8 cellular contexts compared by ENCODE assay signal in the genomic region with DNA sequence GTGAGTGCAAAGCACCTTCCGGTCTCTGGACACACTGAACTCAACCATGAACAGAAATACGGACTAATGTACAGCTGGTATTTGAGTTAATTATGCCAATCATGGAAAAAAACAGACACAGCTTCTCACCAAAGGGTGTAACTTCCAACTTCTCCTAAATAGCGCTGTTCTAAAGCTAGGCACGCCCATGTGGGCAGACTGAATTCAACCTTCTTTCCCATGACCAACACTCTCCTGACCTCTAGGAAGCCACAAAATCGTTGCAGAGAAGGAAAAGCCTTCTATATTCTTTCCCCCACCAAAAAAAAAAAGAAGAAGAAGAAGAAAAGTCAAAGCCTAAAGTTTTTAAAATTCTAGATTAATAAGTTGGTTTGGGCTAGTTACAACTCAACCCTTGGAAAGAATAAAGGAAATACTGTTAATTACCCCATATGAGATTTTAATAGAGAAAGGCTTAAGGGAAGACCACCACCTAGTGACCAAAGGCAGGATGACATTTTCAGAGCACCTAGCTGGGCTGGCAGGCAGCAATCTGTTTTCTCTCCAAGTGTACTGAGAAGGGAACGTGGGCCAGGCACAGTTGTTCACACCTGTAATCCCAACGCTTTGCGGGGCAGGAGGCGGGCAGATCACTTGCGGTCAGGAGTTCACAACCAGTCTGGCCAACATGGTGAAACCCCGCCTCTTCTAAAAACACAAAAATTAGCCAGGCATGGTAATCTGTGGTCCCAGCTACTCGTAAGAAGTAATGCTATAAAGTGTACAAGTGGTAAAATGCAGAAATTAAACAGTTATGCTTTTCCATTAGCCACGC. TPM values are rescaled to one million over a fixed set of nuclear protein-coding genes. Genes with fewer than 3 reads are reported as not detected.
DNase-seq lines count a peak whose midpoint lies in the region; ATAC-seq, FAIRE-seq and TF ChIP-seq lines count a peak whose summit lies in the region.
"Not testable (repeated sequence)": the region's sequence is repeated elsewhere in the genome, so short reads cannot be mapped to it uniquely, and the experiment has no call there.

No MANE protein-coding gene starts in this region.

- FAIRE-seq in small intestine (lab: Jason Lieb, UNC) = not testable (repeated sequence)

- ATAC-seq in GM21619 (IDR thresholded peaks at IDR 0.05; ENCODE audit: unreplicated experiment) = peak; percentile 54
- peak; percentile 59 for ATAC-seq in activated naive CD8-positive, alpha-beta T cell treated with anti-CD3 and anti-CD28 coated beads, Interleukin-2, amount 50 U/mL, for 24 hours
- peak; percentile 83 to 95 (median 90) for ATAC-seq in right lobe of liver

- intact Hi-C loops in right lobe of liver (cut with DNase I) = not testable (repeated sequence)

- TF ChIP-seq CTCF in right lobe of liver (IDR thresholded peaks at IDR 0.05) = peak; percentile 34 to 51 (median 38)

- peaks cover 11% of the 10 kb centered on the region for H3K36me3 Mint-ChIP-seq in activated naive CD8-positive, alpha-beta T cell treated with anti-CD3 and anti-CD28 coated beads, Interleukin-2, amount 50 U/mL, for 24 hours (ENCODE audit: low read depth)

- not testable (repeated sequence) for H3K4me3 ChIP-seq in right lobe of liver; small intestine (ENCODE audit: low read depth in 1 of 2, low read length in 2 of 2)

- 49% methylated on average over 7 of the region's 13 CpGs for WGBS in right lobe of liver (ENCODE audit: insufficient coverage, low coverage, low lambda C conversion rate, missing lambda C conversion rate)
- WGBS in small intestine, 3 donors = 62 to 86% (median 78%) methylated on average over 10 to 11 of the region's 13 CpGs

- H3K36me3 ChIP-seq in right lobe of liver; small intestine (ENCODE audit: control insufficient read depth in 2 of 2, insufficient read depth in 2 of 2, low read length in 2 of 2): not testable (repeated sequence)

- not testable (repeated sequence) for H3K27me3 Mint-ChIP-seq in activated naive CD8-positive, alpha-beta T cell treated with anti-CD3 and anti-CD28 coated beads, Interleukin-2, amount 50 U/mL, for 24 hours

- H3K27me3 ChIP-seq in right lobe of liver; small intestine (ENCODE audit: control insufficient read depth in 2 of 2, insufficient read depth in 2 of 2, low read length in 2 of 2): not testable (repeated sequence)

- not testable (repeated sequence) for H3K4me1 Mint-ChIP-seq in activated naive CD8-positive, alpha-beta T cell treated with anti-CD3 and anti-CD28 coated beads, Interleukin-2, amount 50 U/mL, for 24 hours

- peak; percentile 27 for DNase-seq in AML-193 (lab: John Stamatoyannopoulos, UW)
- peak; percentile 1 for DNase-seq in NCI-H2107 (lab: John Stamatoyannopoulos, UW)
- peak; percentile 66 for DNase-seq in SK-MEL-5 (ENCODE audit: low read depth, low spot score)
- not testable (repeated sequence) for DNase-seq in activated naive CD8-positive, alpha-beta T cell treated with anti-CD3 and anti-CD28 coated beads, Interleukin-2, amount 50 U/mL, for 24 hours; right lobe of liver
- DNase-seq in fibroblast of gingiva (ENCODE audit: low read depth) = peak; percentile 45
- peak; percentile 1 for DNase-seq in small intestine

- not testable (repeated sequence) for TF ChIP-seq POLR2A in right lobe of liver (IDR thresholded peaks at IDR 0.05)

- H3K9me3 Mint-ChIP-seq in activated naive CD8-positive, alpha-beta T cell treated with anti-CD3 and anti-CD28 coated beads, Interleukin-2, amount 50 U/mL, for 24 hours = not testable (repeated sequence)

- H3K4me1 ChIP-seq in right lobe of liver; small intestine (ENCODE audit: control insufficient read depth in 2 of 2, insufficient read depth in 1 of 2, low read depth in 1 of 2, low read length in 1 of 2): not testable (repeated sequence)

- in situ Hi-C loops in SK-MEL-5 (cut with HindIII; ENCODE audit: low pct_unique_long_range_greater_than_20kb, low sequenced_read_pairs) = not testable (repeated sequence)

- H3K27ac Mint-ChIP-seq in activated naive CD8-positive, alpha-beta T cell treated with anti-CD3 and anti-CD28 coated beads, Interleukin-2, amount 50 U/mL, for 24 hours = not testable (repeated sequence)

- H3K9me3 ChIP-seq in right lobe of liver; small intestine (ENCODE audit: control insufficient read depth, low read depth): not testable (repeated sequence)

- not testable (repeated sequence) for H3K4me3 Mint-ChIP-seq in activated naive CD8-positive, alpha-beta T cell treated with anti-CD3 and anti-CD28 coated beads, Interleukin-2, amount 50 U/mL, for 24 hours

- H3K27ac ChIP-seq in right lobe of liver = not testable (repeated sequence)
- peak overlapping the region in 1 of 2 donors; percentile 31 for H3K27ac ChIP-seq in small intestine (ENCODE audit: low read depth in 1 of 2, low read length in 1 of 2)

RNA-seq across cellular contexts. Expression of gene NPIPB4, which starts 55.8 kb away (rescaled TPM):
- 11.6 and 21.6 TPM in 2 replicates for total RNA-seq in SK-MEL-5 (2014; rRNA removed; shearing (Covaris generic))
- 12.1 and 25.6 TPM in 2 replicates for polyA plus RNA-seq in SK-MEL-5 (2015; cell fraction: cytosol; rRNA removed)
- polyA plus RNA-seq in SK-MEL-5 (2015; cell fraction: nucleus; rRNA removed) = 228 and 291 TPM in 2 replicates
- total RNA-seq in right lobe of liver = 10 to 100 TPM; 13.4 to 79.3 (median 42.6) TPM
- 10 to 100 TPM in 2 of 3 donors, 1 to 10 TPM in 1; 9.2 to 18.2 (median 10.5) TPM for polyA plus RNA-seq in small intestine
